In the genomic region with DNA sequence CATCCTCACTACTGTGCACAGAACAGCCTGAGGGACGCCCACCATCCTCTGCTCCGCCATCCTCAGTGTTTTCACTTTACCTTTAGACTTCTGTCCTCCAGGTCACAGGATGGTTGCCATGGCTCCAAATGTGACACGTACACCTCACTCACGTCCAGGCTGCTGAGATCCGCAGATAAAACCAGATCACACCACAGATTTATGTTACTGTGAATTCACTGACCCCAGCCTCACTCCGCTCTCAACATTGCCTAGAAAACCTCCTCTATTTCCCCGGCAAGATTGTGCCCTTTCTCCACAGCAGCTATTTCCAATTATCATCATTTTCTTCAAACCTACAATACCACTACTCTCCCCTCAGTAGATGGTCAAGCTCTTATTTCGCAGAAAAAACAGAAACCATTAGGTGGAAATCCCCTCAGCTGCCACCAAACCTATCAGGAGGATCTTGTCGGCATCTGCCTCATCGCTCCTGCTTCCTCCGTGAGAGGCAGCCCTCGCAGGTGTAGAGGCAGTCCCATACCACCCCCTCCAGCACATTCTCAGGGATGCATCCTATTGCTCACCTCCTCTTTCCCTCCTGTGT, we compare ENCODE assay signal across 10 cellular contexts. TPM values are rescaled to one million over a fixed set of nuclear protein-coding genes. Genes with fewer than 3 reads are reported as not detected.
A peak's percentile ranks its signal among the peaks of the same experiment; 100 is the strongest.
DNase-seq lines count a peak whose midpoint lies in the region; ATAC-seq and TF ChIP-seq lines count a peak whose summit lies in the region.
"Had no signal": no experiment of that assay in that cellular context is flagged by ENCODE, and none has a peak within 500 bp of the region (broad histone marks: within the 10 kb centered on the region; RNA-seq: fewer than 3 reads in every experiment).

No MANE protein-coding gene starts in this region.

- no peaks in the 10 kb centered on the region for H3K27me3 ChIP-seq in SJCRH30

- H3K36me3 Mint-ChIP-seq in activated CD8-positive, alpha-beta T cell treated with anti-CD3 and anti-CD28 coated beads, Interleukin-2, amount 10 ng/mL, durations not matched to agents 7 days and 5 days (ENCODE audit: low read depth): peaks cover 2% of the 10 kb centered on the region
- no peaks in the 10 kb centered on the region for H3K36me3 Mint-ChIP-seq in CD14-positive monocyte

- CTCF ChIA-PET in activated CD8-positive, alpha-beta T cell treated with anti-CD3 and anti-CD28 coated beads, Interleukin-2, amount 10 ng/mL, durations not matched to agents 7 days and 5 days (lab: Charles Lee): interaction anchor here (3.2 kb wide), 1 partner anchor 21 kb away, joined by 18 read pairs; no protein-coding TSS in a partner anchor

- peaks cover 9% of the 10 kb centered on the region for H3K9me3 Mint-ChIP-seq in activated CD8-positive, alpha-beta T cell treated with anti-CD3 and anti-CD28 coated beads, Interleukin-2, amount 10 ng/mL, durations not matched to agents 7 days and 5 days (ENCODE audit: insufficient read depth)
- peaks cover 0 to 7% (median 0%) of the 10 kb centered on the region in 7 donors for H3K9me3 Mint-ChIP-seq in CD14-positive monocyte

- intact Hi-C loops in CD14-positive monocyte (cut with micrococcal nuclease): loop anchor here in 1 of 2 donors (5.0 kb wide), 1 partner anchor 48 kb away; the partner anchor contains the start of gene SLC1A4

- ATAC-seq in GM19372 (IDR thresholded peaks at IDR 0.05; ENCODE audit: low read depth, unreplicated experiment) (peak; percentile 49), HG03135 (IDR thresholded peaks at IDR 0.05; ENCODE audit: unreplicated experiment) (peak; percentile 43)
- peak; percentile 45 for ATAC-seq in activated CD8-positive, alpha-beta T cell treated with anti-CD3 and anti-CD28 coated beads, Interleukin-2, amount 10 ng/mL, durations not matched to agents 7 days and 5 days

- peak; percentile 24; the same call in 1 of the 3 replicates for TF ChIP-seq CTCF in GM12872 (IDR thresholded peaks at IDR 0.05; ENCODE audit: insufficient read depth, low read depth, low read length)
- no peak for TF ChIP-seq CTCF in CD14-positive monocyte (IDR thresholded peaks at IDR 0.05)

- H3K27ac Mint-ChIP-seq in activated CD8-positive, alpha-beta T cell treated with anti-CD3 and anti-CD28 coated beads, Interleukin-2, amount 10 ng/mL, durations not matched to agents 7 days and 5 days: no peak overlapping the region
- no peak overlapping the region for H3K27ac Mint-ChIP-seq in CD14-positive monocyte

- no peak overlapping the region for H3K27ac ChIP-seq in SJCRH30
- H3K27ac ChIP-seq: SK-N-MC had no signal

- H3K36me3 ChIP-seq in SJCRH30: no peaks in the 10 kb centered on the region

- no peak for DNase-seq in activated CD8-positive, alpha-beta T cell treated with anti-CD3 and anti-CD28 coated beads, Interleukin-2, amount 10 ng/mL, durations not matched to agents 7 days and 5 days
- DNase-seq in NCI-H2196 (lab: John Stamatoyannopoulos, UW; ENCODE audit: unreplicated experiment) (no peak), CD14-positive monocyte (ENCODE audit: low spot score) (no peak), SJCRH30 (no peak)
- no peak for DNase-seq in stimulated activated CD4-positive, alpha-beta T cell treated with anti-CD3 and anti-CD28 coated beads, Interleukin-1b, Interleukin-23, amount 100 ng/mL, for 48 hours
- DNase-seq: NCI-H187 treated with DMSO at 0.1 percent for 48 hours had no signal

- 0 out of 2 replicates have a peak, but pooled peaks cover 2% of the 10 kb centered on the region for H3K9me3 ChIP-seq in SJCRH30 (replicated peaks)

- no peak overlapping the region for H3K4me3 Mint-ChIP-seq in activated CD8-positive, alpha-beta T cell treated with anti-CD3 and anti-CD28 coated beads, Interleukin-2, amount 10 ng/mL, durations not matched to agents 7 days and 5 days
- H3K4me3 Mint-ChIP-seq in CD14-positive monocyte: no peak overlapping the region

- H3K4me1 ChIP-seq in SJCRH30: no peaks in the 10 kb centered on the region

- POLR2A ChIA-PET in activated CD8-positive, alpha-beta T cell treated with anti-CD3 and anti-CD28 coated beads, Interleukin-2, amount 10 ng/mL, durations not matched to agents 7 days and 5 days (lab: Charles Lee): interaction anchor here (1.2 kb wide), 1 partner anchor 14 kb away, joined by 3 read pairs; no protein-coding TSS in a partner anchor

- H3K4me3 ChIP-seq in SJCRH30: no peak overlapping the region
- H3K4me3 ChIP-seq: SK-N-MC had no signal

- peaks cover 5% of the 10 kb centered on the region for H3K27me3 Mint-ChIP-seq in activated CD8-positive, alpha-beta T cell treated with anti-CD3 and anti-CD28 coated beads, Interleukin-2, amount 10 ng/mL, durations not matched to agents 7 days and 5 days (ENCODE audit: low read depth)
- peaks cover 0 to 2% (median 2%) of the 10 kb centered on the region in 3 donors for H3K27me3 Mint-ChIP-seq in CD14-positive monocyte (ENCODE audit: low read depth in 3 of 3)

- peaks cover 35% of the 10 kb centered on the region for H3K4me1 Mint-ChIP-seq in activated CD8-positive, alpha-beta T cell treated with anti-CD3 and anti-CD28 coated beads, Interleukin-2, amount 10 ng/mL, durations not matched to agents 7 days and 5 days (ENCODE audit: low read depth)
- peaks cover 69% of the 10 kb centered on the region for H3K4me1 Mint-ChIP-seq in CD14-positive monocyte

RNA-seq across cellular contexts. Expression of gene SLC1A4, which starts 49.8 kb away (rescaled TPM):
- 10 to 100 TPM; 48.8 to 50.1 TPM for total RNA-seq in activated CD8-positive, alpha-beta T cell treated with anti-CD3 and anti-CD28 coated beads, Interleukin-2, amount 10 ng/mL, durations not matched to agents 7 days and 5 days
- 1 to 10 TPM; 4.4 to 4.5 TPM for polyA plus RNA-seq in CD14-positive monocyte
- 2.6 and 3.5 TPM in 2 replicates for total RNA-seq in SJCRH30 (2014; rRNA removed; shearing (Covaris generic))

Comparison
In these comparisons a context has a peak if more than half of its experiments do, and no peak if none do; other contexts are left out.
1. RNA of gene SLC1A4, which starts 49.8 kb away (total RNA-seq): 48.8 to 50.1 TPM in activated CD8-positive, alpha-beta T cell treated with anti-CD3 and anti-CD28 coated beads, Interleukin-2, amount 10 ng/mL, durations not matched to agents 7 days and 5 days; 2.6 to 3.5 TPM in SJCRH30; every median in the first group is over 10 times any median in the second.
2. Peak in every context shown above with its lines, with median percentiles within 50 percentile points of each other: ATAC-seq.